ENCODE assay signal across 8 cellular contexts in the genomic region with DNA sequence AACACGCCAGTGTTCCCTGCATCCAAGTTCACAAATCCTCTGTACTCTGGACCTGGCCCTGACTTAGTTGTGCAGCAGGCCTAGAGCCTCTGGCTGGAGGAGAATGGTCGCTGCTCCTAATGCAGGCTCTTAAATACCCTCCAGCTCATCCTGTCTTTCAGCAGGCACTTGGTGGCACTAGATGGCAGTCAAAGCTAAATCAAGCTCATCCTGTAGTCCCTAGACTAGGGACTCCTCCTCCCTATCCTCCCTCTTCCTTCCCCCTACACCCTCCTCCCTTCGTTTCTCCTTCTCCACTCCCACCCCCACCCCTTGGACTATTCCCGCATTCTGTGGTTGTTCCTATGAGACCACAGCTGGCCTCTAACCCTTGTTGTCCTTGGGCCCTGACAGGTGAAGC. TPM values are rescaled to one million over a fixed set of nuclear protein-coding genes. Genes with fewer than 3 reads are reported as not detected.
DNase-seq lines count a peak whose midpoint lies in the region; ATAC-seq lines count a peak whose summit lies in the region.

No MANE protein-coding gene starts in this region.

- no peaks in the 10 kb centered on the region for H3K9me3 Mint-ChIP-seq in activated CD4-positive, alpha-beta T cell treated with anti-CD3 and anti-CD28 coated beads, Interleukin-2, amount 10 ng/mL, durations not matched to agents 24 days and 14 days

- no peak for ATAC-seq in GM18498 (IDR thresholded peaks at IDR 0.05; ENCODE audit: unreplicated experiment)
- ATAC-seq in HG03280 (IDR thresholded peaks at IDR 0.05; ENCODE audit: unreplicated experiment) = no peak

- H3K36me3 Mint-ChIP-seq in activated CD4-positive, alpha-beta T cell treated with anti-CD3 and anti-CD28 coated beads, Interleukin-2, amount 10 ng/mL, durations not matched to agents 24 days and 14 days (ENCODE audit: low read depth) = no peaks in the 10 kb centered on the region

- H3K27ac Mint-ChIP-seq in activated CD4-positive, alpha-beta T cell treated with anti-CD3 and anti-CD28 coated beads, Interleukin-2, amount 10 ng/mL, durations not matched to agents 24 days and 14 days = no peak overlapping the region

- DNase-seq in ELR (ENCODE audit: low read depth) (peak; percentile 50), NAMALWA (ENCODE audit: low spot score) (peak; percentile 46), T47D (ENCODE audit: low read depth in 1 of 2, low spot score in 1 of 2) (peak; percentile 50 to 90), mucosa of gallbladder (ENCODE audit: low spot score) (peak; percentile 16), MG63 (no peak)
- DNase-seq in activated CD4-positive, alpha-beta T cell treated with anti-CD3 and anti-CD28 coated beads, Interleukin-2, amount 10 ng/mL, durations not matched to agents 24 days and 14 days = no peak

- peaks cover 1% of the 10 kb centered on the region for H3K27me3 Mint-ChIP-seq in activated CD4-positive, alpha-beta T cell treated with anti-CD3 and anti-CD28 coated beads, Interleukin-2, amount 10 ng/mL, durations not matched to agents 24 days and 14 days

- H3K4me3 ChIP-seq in MG63 = no peak overlapping the region

- no peaks in the 10 kb centered on the region for H3K27me3 ChIP-seq in MG63

- no peaks in the 10 kb centered on the region for H3K36me3 ChIP-seq in MG63

- intact Hi-C loops in activated CD4-positive, alpha-beta T cell treated with anti-CD3 and anti-CD28 coated beads, Interleukin-2, amount 10 ng/mL, durations not matched to agents 24 days and 14 days (cut with micrococcal nuclease) = no loop called here

- H3K4me3 Mint-ChIP-seq in activated CD4-positive, alpha-beta T cell treated with anti-CD3 and anti-CD28 coated beads, Interleukin-2, amount 10 ng/mL, durations not matched to agents 24 days and 14 days = no peak overlapping the region

- H3K9me3 ChIP-seq in MG63 = no peaks in the 10 kb centered on the region

- no peaks in the 10 kb centered on the region for H3K4me1 Mint-ChIP-seq in activated CD4-positive, alpha-beta T cell treated with anti-CD3 and anti-CD28 coated beads, Interleukin-2, amount 10 ng/mL, durations not matched to agents 24 days and 14 days

- in situ Hi-C loops in T47D (cut with HindIII; ENCODE audit: low pct_unique_long_range_greater_than_20kb, low sequenced_read_pairs) = no loop called here

RNA-seq across cellular contexts. Expression of gene MTR, which starts 41.5 kb away (rescaled TPM):
- total RNA-seq in mucosa of gallbladder = 46.4 TPM
- total RNA-seq in activated CD4-positive, alpha-beta T cell treated with anti-CD3 and anti-CD28 coated beads, Interleukin-2, amount 10 ng/mL, durations not matched to agents 24 days and 14 days = 50.7 and 51.8 TPM in 2 replicates
- 8.7 and 9.5 TPM in 2 replicates for total RNA-seq in MG63 (2014; rRNA removed; shearing (Covaris generic); ENCODE audit: low replicate concordance)

Comparison
In these comparisons a context has a peak if more than half of its experiments do, and no peak if none do; other contexts are left out.
1. DNase-seq: peak in ELR (single experiment), NAMALWA (single experiment), T47D (2 of 2) and mucosa of gallbladder (single experiment); none in activated CD4-positive, alpha-beta T cell treated with anti-CD3 and anti-CD28 coated beads, Interleukin-2, amount 10 ng/mL, durations not matched to agents 24 days and 14 days (single experiment) and MG63 (single experiment).